ENCODE assay signal across 8 cellular contexts in the genomic region with DNA sequence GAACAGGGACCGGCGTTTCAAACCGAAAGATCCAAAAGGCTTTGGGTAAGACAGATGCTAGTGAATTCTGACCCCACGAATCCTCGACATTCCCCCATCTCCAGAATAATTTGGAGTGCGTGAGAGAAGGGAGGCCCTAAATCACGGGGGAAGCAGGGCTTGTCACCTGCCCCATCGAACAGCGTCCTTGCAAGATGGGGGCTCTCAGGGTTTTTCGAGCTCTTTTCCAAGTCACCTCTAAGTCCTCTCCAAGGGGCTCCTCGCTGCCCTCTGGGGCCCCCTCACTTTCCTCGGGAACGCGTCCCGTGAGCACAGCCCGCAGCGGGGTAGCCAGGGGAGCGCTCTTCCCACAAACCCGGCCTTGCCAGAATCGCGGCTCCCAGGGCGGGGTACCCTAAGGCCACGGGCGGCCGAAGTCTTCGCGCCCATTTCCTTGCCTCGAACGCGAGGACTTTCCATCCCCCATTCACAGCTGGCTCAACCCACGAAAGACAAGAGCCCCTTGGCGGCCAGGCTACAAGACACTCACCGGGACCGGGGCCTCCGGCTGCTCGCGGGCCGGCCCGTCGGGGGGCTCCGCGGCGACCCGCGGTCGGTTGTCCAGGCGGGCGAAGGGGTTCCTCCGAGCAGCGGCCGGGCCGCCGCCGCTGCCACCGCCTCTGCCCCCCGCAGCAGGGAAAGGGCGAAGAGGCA. TPM values are rescaled to one million over a fixed set of nuclear protein-coding genes. Genes with fewer than 3 reads are reported as not detected.
DNase-seq lines count a peak whose midpoint lies in the region; ATAC-seq, FAIRE-seq and TF ChIP-seq lines count a peak whose summit lies in the region.

No MANE protein-coding gene starts in this region.

- no peaks in the 10 kb centered on the region for H3K9me3 Mint-ChIP-seq in memory B cell

- no peaks in the 10 kb centered on the region for H3K79me1 ChIP-seq in H1 (ENCODE audit: low read depth, low read length)

- H3K36me3 ChIP-seq in H1 (ENCODE audit: control insufficient read depth in 2 of 4, insufficient read depth in 4 of 4, low read length in 3 of 4), result peaks cover 0 to 22% (median 1%) of the 10 kb centered on the region in 4 experiments; a peak in 3 of 8 replicates
- H3K36me3 ChIP-seq in testis (ENCODE audit: low read depth, missing control alignments), result no peaks in the 10 kb centered on the region

- no peak overlapping the region for H2BK15ac ChIP-seq in H1 (ENCODE audit: low read length)

- H3K27ac ChIP-seq in H1 (ENCODE audit: low read depth, low read length), result peak overlapping the region; percentile 72; the same call in 1 of the 2 replicates
- H3K27ac ChIP-seq in testis, result peak overlapping the region; percentile 21 to 87

- peak overlapping the region; percentile 71 to 95 (median 78) for H3K9ac ChIP-seq in H1 (replicated peaks in 1 of 4; ENCODE audit: extremely low read depth in 1 of 4, low read depth in 3 of 4, low read length in 3 of 4)

- peak; percentile 23 for ATAC-seq in GM19372 (IDR thresholded peaks at IDR 0.05; ENCODE audit: low read depth, unreplicated experiment)
- ATAC-seq in HG03520 (IDR thresholded peaks at IDR 0.05; ENCODE audit: unreplicated experiment), result peak; percentile 24
- ATAC-seq in SK-N-SH treated with all-trans-retinoic acid at 6 μM for 48 hours, result peak; percentile 37
- peak; percentile 17 for ATAC-seq in memory B cell (ENCODE audit: low read depth)

- H3K4ac ChIP-seq in H1 (replicated peaks; ENCODE audit: insufficient read length, low read depth, low read length), result no peak overlapping the region

- H2AK5ac ChIP-seq in H1 (ENCODE audit: low read depth, low read length), result no peak overlapping the region

- peak overlapping the region; percentile 11; the same call in 1 of the 2 replicates for H2AFZ ChIP-seq in H1 (ENCODE audit: low read length)

- no peak overlapping the region for H2BK12ac ChIP-seq in H1 (ENCODE audit: low read depth, low read length)

- TF ChIP-seq EP300 in H1 (IDR thresholded peaks at IDR 0.05; ENCODE audit: borderline replicate concordance in 1 of 2, low read depth in 2 of 2, low read length in 2 of 2), result no peak

- no peak overlapping the region for H2BK20ac ChIP-seq in H1 (ENCODE audit: low read length)

- TF ChIP-seq POLR2A in H1 (IDR thresholded peaks at IDR 0.05; ENCODE audit: control extremely low read depth in 1 of 2, low read depth in 2 of 2, low read length in 2 of 2), result no peak
- no peak for TF ChIP-seq POLR2A in testis (IDR thresholded peaks at IDR 0.05)

- TF ChIP-seq RAD21 in H1 (IDR thresholded peaks at IDR 0.05 in 1 of 2, conservative IDR thresholded peaks at IDR 0.05 in 1 of 2; ENCODE audit: low read depth in 2 of 2, low read length in 2 of 2), result no peak

- intact Hi-C loops in testis (cut with DNase I; ENCODE audit: low total_unique reads), result no loop called here

- peak overlapping the region; percentile 93 for H4K8ac ChIP-seq in H1 (ENCODE audit: extremely low read depth, insufficient read depth, low read length)

- 2% methylated on average over 44 of the region's 57 CpGs; no CpG with 5 or more reads in 1 of the 2 experiments for WGBS in H1 (ENCODE audit: extremely low coverage in 1 of 2, insufficient coverage in 1 of 2, insufficient read length in 1 of 2, insufficient replicate concordance in 2 of 2, low coverage in 1 of 2, low lambda C conversion rate in 2 of 2, missing lambda C conversion rate in 1 of 2), 2 experiments
- WGBS in testis, 2 donors, result 1% methylated on average over 24 to 53 of the region's 57 CpGs

- POLR2A ChIA-PET in H1 (lab: Charles Lee; ENCODE audit: partially characterized antibody), result interaction anchor here (0.8 to 2.8 kb wide), 13 partner anchors 9 to 97 kb away, joined by 3 to 12 read pairs (median 4); partner anchors contain the start of genes DNAJC28, GART and SON

- CTCF ChIA-PET in H1 (lab: Charles Lee; ENCODE audit: partially characterized antibody), result interaction anchor here (2.0 kb wide), 1 partner anchor 16 kb away, joined by 11 read pairs; no protein-coding TSS in a partner anchor

- no peaks in the 10 kb centered on the region for H4K20me1 ChIP-seq in H1 (replicated peaks in 1 of 2; ENCODE audit: control insufficient read depth in 1 of 2, insufficient read depth in 2 of 2, low read length in 2 of 2)

- H2BK120ac ChIP-seq in H1 (replicated peaks; ENCODE audit: low read depth, low read length), result no peak overlapping the region

- no peaks in the 10 kb centered on the region for H3K36me3 Mint-ChIP-seq in memory B cell

- TF ChIP-seq CTCF in H1 (IDR thresholded peaks at IDR 0.05; ENCODE audit: control extremely low read depth in 1 of 3, insufficient read depth in 1 of 3, low read depth in 1 of 3, low read length in 3 of 3), result no peak
- TF ChIP-seq CTCF in testis (IDR thresholded peaks at IDR 0.05), result no peak

- peaks cover 10% of the 10 kb centered on the region; the same call in 1 of the 2 replicates for H3K23me2 ChIP-seq in H1 (ENCODE audit: low read depth, low read length)

- peaks cover 0 to 23% of the 10 kb centered on the region in 2 experiments; a peak in 2 of 4 replicates for H3K79me2 ChIP-seq in H1 (ENCODE audit: control insufficient read depth in 1 of 2, insufficient read depth in 2 of 2, low read length in 2 of 2)

- H3K4me2 ChIP-seq in H1 (ENCODE audit: insufficient read depth in 1 of 2, low read depth in 2 of 2, low read length in 2 of 2), result peak overlapping the region; percentile 81 to 83

- no peak overlapping the region for H4K91ac ChIP-seq in H1 (replicated peaks; ENCODE audit: insufficient read length, low read length)

- no peak overlapping the region for H4K5ac ChIP-seq in H1 (ENCODE audit: insufficient read length, low read depth, low read length)

- H3K4me1 ChIP-seq in H1 (replicated peaks in 1 of 4; ENCODE audit: control insufficient read depth in 3 of 4, insufficient read depth in 4 of 4, low read length in 3 of 4) (peaks cover 0 to 2% (median under 1%) of the 10 kb centered on the region in 4 experiments; a peak in 2 of 7 replicates), testis (peaks cover 4% of the 10 kb centered on the region)

- no peak overlapping the region for H3K14ac ChIP-seq in H1 (ENCODE audit: insufficient read length)

- H3K23ac ChIP-seq in H1 (ENCODE audit: insufficient read length), result no peak overlapping the region

- no peaks in the 10 kb centered on the region for H3K27me3 Mint-ChIP-seq in memory B cell

- H3K4me3 ChIP-seq in H1 (ENCODE audit: extremely low read depth in 1 of 4, insufficient read depth in 2 of 4, low read depth in 3 of 4, low read length in 4 of 4) (peak overlapping the region; percentile 66 to 90 (median 88)), testis (peak overlapping the region; percentile 63 to 82)

- FAIRE-seq in H1 (lab: Jason Lieb, UNC), result no peak

- peak overlapping the region; percentile 48 for H3K18ac ChIP-seq in H1 (ENCODE audit: extremely low read depth, low read length)

- no peak overlapping the region for H3K27ac Mint-ChIP-seq in memory B cell

- no peak overlapping the region for H2BK5ac ChIP-seq in H1 (ENCODE audit: low read depth, low read length)

- peak; percentile 11 to 27 for DNase-seq in NCI-H2081 (lab: John Stamatoyannopoulos, UW)
- no peak for DNase-seq in NCI-H2081 treated with DMSO at 0.1 percent for 48 hours (lab: John Stamatoyannopoulos, UW)
- no peak for DNase-seq in H1 (ENCODE audit: low read depth in 1 of 2, low spot score in 2 of 2)
- DNase-seq in memory B cell (ENCODE audit: low spot score in 2 of 2), result no peak
- DNase-seq in testis, result peak; percentile 48

- H3K9me3 ChIP-seq in H1 (ENCODE audit: insufficient read depth in 2 of 2, low read depth in 1 of 2, low read length in 1 of 2) (no peaks in the 10 kb centered on the region), testis (no peaks in the 10 kb centered on the region)

- H3K27me3 ChIP-seq in H1 (replicated peaks in 1 of 4; ENCODE audit: control insufficient read depth in 3 of 4, extremely low read depth in 1 of 4, insufficient read depth in 3 of 4, low read length in 3 of 4) (no peaks in the 10 kb centered on the region), testis (no peaks in the 10 kb centered on the region)

- peak overlapping the region; percentile 37 for H3K56ac ChIP-seq in H1 (replicated peaks; ENCODE audit: insufficient read length, low read depth, low read length)

- H3K4me3 Mint-ChIP-seq in memory B cell, result peak overlapping the region; percentile 89

- peaks cover 8% of the 10 kb centered on the region for H3K4me1 Mint-ChIP-seq in memory B cell

RNA-seq across cellular contexts. Expression of gene DONSON, which starts 0.5 kb away (rescaled TPM):
- total RNA-seq in H1 (2021; fragmentation: NEBNext Ultra II Directional; extraction: Animal tissue kit (Norgen Biotek cat#: 25700)), result 27.9 and 32.5 TPM in 2 replicates
- polyA plus RNA-seq in H1 (2011; rRNA removed) (14.0 and 21.9 TPM in 2 replicates), testis (ENCODE audit: insufficient read depth, low read depth, low replicate concordance) (46.9 TPM)
- polyA plus RNA-seq in H1 (2011; cell fraction: cytosol; rRNA removed), result 23.0 TPM
- 18.1 TPM for polyA plus RNA-seq in H1 (2011; cell fraction: nucleus; rRNA removed)
- polyA plus RNA-seq in H1 (2012, experiment 1 of 2), result 27.4 to 45.2 TPM (median 30.4 TPM) in 4 replicates
- 6.0 TPM for polyA plus RNA-seq in H1 (2012, experiment 2 of 2)
- polyA plus RNA-seq in H1 (2013, experiment 1 of 2), result 21.5 TPM
- 21.8 TPM for polyA plus RNA-seq in H1 (2013, experiment 2 of 2)
- polyA minus RNA-seq in H1 (2011; rRNA and poly(A)+ RNA removed), result 34.4 and 42.3 TPM in 2 replicates
- polyA minus RNA-seq in H1 (2011; cell fraction: cytosol; rRNA and poly(A)+ RNA removed), result 15.3 TPM
- polyA minus RNA-seq in H1 (2011; cell fraction: nucleus; rRNA and poly(A)+ RNA removed), result 19.4 TPM
- total RNA-seq in testis, result 10 to 100 TPM; 34.4 to 66.1 TPM

RNA-seq across cellular contexts. Expression of gene SON, which starts 45.1 kb away (rescaled TPM):
- total RNA-seq in H1 (2021; fragmentation: NEBNext Ultra II Directional; extraction: Animal tissue kit (Norgen Biotek cat#: 25700)), result 270 and 274 TPM in 2 replicates
- 113 and 122 TPM in 2 replicates for polyA plus RNA-seq in H1 (2011; rRNA removed)
- polyA plus RNA-seq in H1 (2011; cell fraction: cytosol; rRNA removed), result 90.3 TPM
- polyA plus RNA-seq in H1 (2011; cell fraction: nucleus; rRNA removed), result 187 TPM
- polyA plus RNA-seq in H1 (2012, experiment 1 of 2), result 131 to 257 TPM (median 167 TPM) in 4 replicates
- polyA plus RNA-seq in H1 (2012, experiment 2 of 2), result 17.8 TPM
- polyA plus RNA-seq in H1 (2013, experiment 1 of 2), result 114 TPM
- 94.2 TPM for polyA plus RNA-seq in H1 (2013, experiment 2 of 2)
- 310 and 447 TPM in 2 replicates for polyA minus RNA-seq in H1 (2011; rRNA and poly(A)+ RNA removed)
- 151 TPM for polyA minus RNA-seq in H1 (2011; cell fraction: cytosol; rRNA and poly(A)+ RNA removed)
- polyA minus RNA-seq in H1 (2011; cell fraction: nucleus; rRNA and poly(A)+ RNA removed), result 237 TPM
- 100 to 1,000 TPM; 310 to 377 TPM for total RNA-seq in testis
- 186 TPM for polyA plus RNA-seq in testis (ENCODE audit: insufficient read depth, low read depth, low replicate concordance)

RNA-seq across cellular contexts. Expression of gene GART, which starts 46.0 kb away (rescaled TPM):
- 231 TPM in 2 replicates for total RNA-seq in H1 (2021; fragmentation: NEBNext Ultra II Directional; extraction: Animal tissue kit (Norgen Biotek cat#: 25700))
- polyA plus RNA-seq in H1 (2011; rRNA removed), result 20.6 and 23.1 TPM in 2 replicates
- polyA plus RNA-seq in H1 (2011; cell fraction: cytosol; rRNA removed), result 32.4 TPM
- 34.4 TPM for polyA plus RNA-seq in H1 (2011; cell fraction: nucleus; rRNA removed)
- polyA plus RNA-seq in H1 (2012, experiment 1 of 2), result 102 to 135 TPM (median 114 TPM) in 4 replicates
- polyA plus RNA-seq in H1 (2012, experiment 2 of 2), result 31.4 TPM
- polyA plus RNA-seq in H1 (2013, experiment 1 of 2), result 104 TPM
- polyA plus RNA-seq in H1 (2013, experiment 2 of 2), result 101 TPM
- polyA minus RNA-seq in H1 (2011; rRNA and poly(A)+ RNA removed), result 44.5 and 61.3 TPM in 2 replicates
- 44.6 TPM for polyA minus RNA-seq in H1 (2011; cell fraction: cytosol; rRNA and poly(A)+ RNA removed)
- polyA minus RNA-seq in H1 (2011; cell fraction: nucleus; rRNA and poly(A)+ RNA removed), result 64.5 TPM
- total RNA-seq in testis, result 100 to 1,000 TPM; 143 TPM
- 85.8 TPM for polyA plus RNA-seq in testis (ENCODE audit: insufficient read depth, low read depth, low replicate concordance)

RNA-seq across cellular contexts. Expression of gene CRYZL1, which starts 53.6 kb away (rescaled TPM):
- total RNA-seq in H1 (2021; fragmentation: NEBNext Ultra II Directional; extraction: Animal tissue kit (Norgen Biotek cat#: 25700)), result 15.6 and 16.8 TPM in 2 replicates
- polyA plus RNA-seq in H1 (2011; rRNA removed) (8.3 and 15.8 TPM in 2 replicates), testis (ENCODE audit: insufficient read depth, low read depth, low replicate concordance) (75.7 TPM)
- 19.8 TPM for polyA plus RNA-seq in H1 (2011; cell fraction: cytosol; rRNA removed)
- 11.1 TPM for polyA plus RNA-seq in H1 (2011; cell fraction: nucleus; rRNA removed)
- 17.9 to 29.6 TPM (median 19.1 TPM) in 4 replicates for polyA plus RNA-seq in H1 (2012, experiment 1 of 2)
- polyA plus RNA-seq in H1 (2012, experiment 2 of 2), result 2.5 TPM
- polyA plus RNA-seq in H1 (2013, experiment 1 of 2), result 15.6 TPM
- 14.2 TPM for polyA plus RNA-seq in H1 (2013, experiment 2 of 2)
- 35.9 and 37.8 TPM in 2 replicates for polyA minus RNA-seq in H1 (2011; rRNA and poly(A)+ RNA removed)
- 13.5 TPM for polyA minus RNA-seq in H1 (2011; cell fraction: cytosol; rRNA and poly(A)+ RNA removed)
- 34.1 TPM for polyA minus RNA-seq in H1 (2011; cell fraction: nucleus; rRNA and poly(A)+ RNA removed)
- 10 to 100 TPM; 40.6 to 73.2 TPM for total RNA-seq in testis

RNA-seq across cellular contexts. Expression of gene ITSN1, which starts 54.4 kb away (rescaled TPM):
- 78.1 and 81.1 TPM in 2 replicates for total RNA-seq in H1 (2021; fragmentation: NEBNext Ultra II Directional; extraction: Animal tissue kit (Norgen Biotek cat#: 25700))
- polyA plus RNA-seq in H1 (2011; rRNA removed) (48.9 and 60.8 TPM in 2 replicates), testis (ENCODE audit: insufficient read depth, low read depth, low replicate concordance) (20.0 TPM)
- polyA plus RNA-seq in H1 (2011; cell fraction: cytosol; rRNA removed), result 71.3 TPM
- 151 TPM for polyA plus RNA-seq in H1 (2011; cell fraction: nucleus; rRNA removed)
- polyA plus RNA-seq in H1 (2012, experiment 1 of 2), result 77.9 to 94.5 TPM (median 91.7 TPM) in 4 replicates
- polyA plus RNA-seq in H1 (2012, experiment 2 of 2), result 5.1 TPM
- polyA plus RNA-seq in H1 (2013, experiment 1 of 2), result 51.9 TPM
- 50.0 TPM for polyA plus RNA-seq in H1 (2013, experiment 2 of 2)
- 132 and 143 TPM in 2 replicates for polyA minus RNA-seq in H1 (2011; rRNA and poly(A)+ RNA removed)
- polyA minus RNA-seq in H1 (2011; cell fraction: cytosol; rRNA and poly(A)+ RNA removed), result 54.9 TPM
- polyA minus RNA-seq in H1 (2011; cell fraction: nucleus; rRNA and poly(A)+ RNA removed), result 85.2 TPM
- 10 to 100 TPM; 48.4 to 56.6 TPM for total RNA-seq in testis

Comparison
In these comparisons a context has a peak if more than half of its experiments do, and no peak if none do; other contexts are left out.
1. DNase-seq: peak in NCI-H2081 (2 of 2) and testis (single experiment); none in NCI-H2081 treated with DMSO at 0.1 percent for 48 hours (single experiment), H1 (0 of 2) and memory B cell (0 of 2).
2. Peak in every context shown above with its lines, with median percentiles within 50 percentile points of each other: ATAC-seq.